Comparison of ENCODE assay signal across 2 cellular contexts in genomic region chr10:37752309-37752875, GRCh38.
TF ChIP-seq lines count a peak whose summit lies in the region.

No MANE protein-coding gene starts in this region.

TF ChIP-seq in HepG2, 621 proteins besides CTCF, POLR2A, EP300 and RAD21:
- TF ChIP-seq STAG1 (CRISPR knock-in tag; IDR thresholded peaks at IDR 0.05), result peak; percentile 28; the same call in 1 of the 2 replicates
- no peak for TF ChIP-seq ZNF615 (CRISPR knock-in tag; IDR thresholded peaks at IDR 0.05; ENCODE audit: borderline replicate concordance)

TF ChIP-seq in K562, 482 proteins besides CTCF, POLR2A, EP300 and RAD21:
- TF ChIP-seq FOXA3 (CRISPR knock-in tag; conservative IDR thresholded peaks at IDR 0.05 in 1 of 2, IDR thresholded peaks at IDR 0.05 in 1 of 2), result no peak
- no peak for TF ChIP-seq ZNF175 (CRISPR knock-in tag; IDR thresholded peaks at IDR 0.05; ENCODE audit: low read depth)
- TF ChIP-seq DMBX1 (CRISPR knock-in tag; IDR thresholded peaks at IDR 0.05; ENCODE audit: borderline replicate concordance), result no peak
- no peak for TF ChIP-seq SAFB (IDR thresholded peaks at IDR 0.05; ENCODE audit: borderline replicate concordance, low read depth, low read length)
- TF ChIP-seq MTA3 (IDR thresholded peaks at IDR 0.05; ENCODE audit: borderline replicate concordance), result no peak
- no peak for TF ChIP-seq TCF3 (CRISPR knock-in tag; IDR thresholded peaks at IDR 0.05)
- TF ChIP-seq NFRKB (IDR thresholded peaks at IDR 0.05; ENCODE audit: low read depth), result no peak
- no peak for TF ChIP-seq CCNT2 (IDR thresholded peaks at IDR 0.05; ENCODE audit: borderline replicate concordance, extremely low read depth, insufficient read length, low read depth, low read length)
- TF ChIP-seq BRD9 (IDR thresholded peaks at IDR 0.05; ENCODE audit: low read depth, partially characterized antibody), result no peak
- TF ChIP-seq SMAD4 (CRISPR knock-in tag; conservative IDR thresholded peaks at IDR 0.05), result no peak
- TF ChIP-seq SLC30A9 (CRISPR knock-in tag; IDR thresholded peaks at IDR 0.05), result no peak
- TF ChIP-seq, protein P1, sequence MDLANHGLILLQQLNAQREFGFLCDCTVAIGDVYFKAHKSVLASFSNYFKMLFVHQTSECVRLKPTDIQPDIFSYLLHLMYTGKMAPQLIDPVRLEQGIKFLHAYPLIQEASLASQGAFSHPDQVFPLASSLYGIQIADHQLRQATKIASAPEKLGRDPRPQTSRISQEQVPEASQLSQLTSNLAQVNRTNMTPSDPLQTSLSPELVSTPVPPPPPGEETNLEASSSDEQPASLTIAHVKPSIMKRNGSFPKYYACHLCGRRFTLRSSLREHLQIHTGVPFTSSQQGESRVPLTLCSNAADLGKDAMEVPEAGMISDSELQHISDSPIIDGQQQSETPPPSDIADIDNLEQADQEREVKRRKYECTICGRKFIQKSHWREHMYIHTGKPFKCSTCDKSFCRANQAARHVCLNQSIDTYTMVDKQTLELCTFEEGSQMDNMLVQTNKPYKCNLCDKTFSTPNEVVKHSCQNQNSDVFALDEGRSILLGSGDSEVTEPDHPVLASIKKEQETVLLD (IDR thresholded peaks at IDR 0.05), result no peak
- no peak for TF ChIP-seq ZNF764 (CRISPR knock-in tag; IDR thresholded peaks at IDR 0.05; ENCODE audit: low read depth)
- no peak for TF ChIP-seq PTBP1 (IDR thresholded peaks at IDR 0.05; ENCODE audit: low read depth, low read length)
- no peak for TF ChIP-seq EWSR1 (IDR thresholded peaks at IDR 0.05; ENCODE audit: borderline replicate concordance, low read depth, partially characterized antibody)
- TF ChIP-seq ZNF512 (tag; IDR thresholded peaks at IDR 0.05), result no peak
- no peak for TF ChIP-seq FOXO4 (CRISPR knock-in tag; IDR thresholded peaks at IDR 0.05)
TF ChIP-seq in K562: peak in this region for 0.
